Comparison of ENCODE assay signal across 19 cellular contexts in the genomic region with DNA sequence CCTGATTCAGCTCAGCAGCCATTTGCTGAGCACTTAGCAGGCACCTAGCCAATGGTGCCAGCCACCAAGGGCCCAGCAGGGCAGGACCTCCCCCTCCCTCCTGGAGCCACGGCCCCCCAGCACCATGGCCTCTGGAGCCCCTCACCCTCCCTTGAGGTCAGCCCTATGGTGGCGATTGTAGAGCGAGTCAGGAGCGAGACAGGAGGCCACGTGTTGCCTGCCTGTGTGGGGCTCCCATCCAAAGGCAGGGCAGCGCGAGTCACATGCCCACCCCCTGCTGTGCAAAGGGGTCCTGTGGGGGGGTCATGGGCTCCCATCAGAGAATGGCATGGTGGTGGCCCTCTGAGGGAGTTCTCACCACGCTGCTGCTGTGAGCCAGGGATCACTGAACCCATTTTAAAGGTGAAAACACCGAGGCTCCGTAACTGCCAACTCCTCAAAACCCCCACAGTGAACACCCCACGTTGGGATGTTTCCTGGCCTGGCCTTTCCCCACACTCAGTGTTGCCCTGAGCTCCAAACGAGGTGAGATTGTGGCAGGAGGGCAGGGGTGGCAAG. TPM values are rescaled to one million over a fixed set of nuclear protein-coding genes. Genes with fewer than 3 reads are reported as not detected.
DNase-seq lines count a peak whose midpoint lies in the region; ATAC-seq, FAIRE-seq and TF ChIP-seq lines count a peak whose summit lies in the region.
"Had no signal": no experiment of that assay in that cellular context is flagged by ENCODE, and none has a peak within 500 bp of the region (broad histone marks: within the 10 kb centered on the region; RNA-seq: fewer than 3 reads in every experiment).

No MANE protein-coding gene starts in this region.

- FAIRE-seq in kidney (lab: Jason Lieb, UNC) (no peak), GM12891 (lab: Jason Lieb, UNC) (no peak)
- FAIRE-seq: endothelial cell of umbilical vein had no signal

- H3K4me3 Mint-ChIP-seq in mesothelial cell of epicardium, result no peak overlapping the region
- H3K4me3 Mint-ChIP-seq: activated B cell treated with CpG ODN at 0.5 μM for 24 hours had no signal

- no peak overlapping the region for H3K9ac ChIP-seq in kidney (ENCODE audit: low read length in 2 of 2)

- H3K9me3 ChIP-seq in A673 (ENCODE audit: low read depth, low read length, poor library complexity, severe bottlenecking) (no peaks in the 10 kb centered on the region), kidney (ENCODE audit: control insufficient read depth in 1 of 2, low read length in 2 of 2) (no peaks in the 10 kb centered on the region), gastrocnemius medialis (no peaks in the 10 kb centered on the region)
- H3K9me3 ChIP-seq: adrenal gland had no signal

- DNase-seq in A673 (ENCODE audit: low spot score) (no peak), kidney (peak; percentile 49), gastrocnemius medialis (no peak), OCI-M2 (lab: John Stamatoyannopoulos, UW; ENCODE audit: unreplicated experiment) (no peak), mesothelial cell of epicardium (ENCODE audit: low spot score in 2 of 2, unreplicated experiment in 2 of 2) (no peak), GM12891 (ENCODE audit: insufficient read length, low spot score) (no peak)
- DNase-seq: activated B cell treated with CpG ODN at 0.5 μM for 24 hours; activated CD8-positive, alpha-beta memory T cell treated with anti-CD3 and anti-CD28 coated beads for 24 hours; adrenal gland; cerebellar nuclear complex; Kasumi-1; NCI-H2227 treated with DMSO at 0.1 percent for 48 hours; NK-92 treated with Interleukin-12 subunit alpha and Interleukin-12 subunit beta, amount 100 ng/mL, for 24 hours; SHP77; stimulated activated naive CD4-positive, alpha-beta T cell had no signal

- in situ Hi-C loops in gastrocnemius medialis (cut with MboI; ENCODE audit: low sequenced_read_pairs in 4 of 4), result no loop called here

- ATAC-seq in gastrocnemius medialis, result no peak
- ATAC-seq in HG02981 (IDR thresholded peaks at IDR 0.05; ENCODE audit: unreplicated experiment), result no peak

- H3K4me1 ChIP-seq in A673 (ENCODE audit: insufficient read depth, low read length, poor library complexity, severe bottlenecking) (peaks cover 33% of the 10 kb centered on the region), kidney (ENCODE audit: control insufficient read depth in 1 of 2, insufficient read depth in 1 of 2, low read depth in 1 of 2, low read length in 2 of 2) (peaks cover 0 to 4% of the 10 kb centered on the region in 2 donors), gastrocnemius medialis (peaks cover 53 to 65% of the 10 kb centered on the region in 2 donors)

- H3K27ac Mint-ChIP-seq in mesothelial cell of epicardium, result no peak overlapping the region
- H3K27ac Mint-ChIP-seq: activated B cell treated with CpG ODN at 0.5 μM for 24 hours had no signal

- BruUV-seq in A673 (replicated peaks; lab: Mats Ljungman, UMichigan), result no TSS peak

- TF ChIP-seq POLR2A in gastrocnemius medialis (IDR thresholded peaks at IDR 0.05), result no peak
- TF ChIP-seq POLR2A in GM12891 (IDR thresholded peaks at IDR 0.05; ENCODE audit: low read depth, low read length), result no peak

- TF ChIP-seq CTCF in A673 (conservative IDR thresholded peaks at IDR 0.05; ENCODE audit: low read depth, low read length) (no peak), VCaP (conservative IDR thresholded peaks at IDR 0.05) (no peak), kidney (IDR thresholded peaks at IDR 0.05; ENCODE audit: borderline replicate concordance, extremely low read depth, insufficient read depth) (no peak), gastrocnemius medialis (IDR thresholded peaks at IDR 0.05 in 4 of 5, conservative IDR thresholded peaks at IDR 0.05 in 1 of 5) (no peak), mesothelial cell of epicardium (IDR thresholded peaks at IDR 0.05; ENCODE audit: unreplicated experiment) (no peak)

- no peaks in the 10 kb centered on the region for H3K9me3 Mint-ChIP-seq in mesothelial cell of epicardium
- H3K9me3 Mint-ChIP-seq: activated B cell treated with CpG ODN at 0.5 μM for 24 hours had no signal

- H3K27me3 ChIP-seq in A673 (replicated peaks; ENCODE audit: insufficient read depth, low read depth, low read length, poor library complexity) (no peaks in the 10 kb centered on the region), gastrocnemius medialis (no peaks in the 10 kb centered on the region)
- H3K27me3 ChIP-seq: adrenal gland had no signal

- H3K36me3 Mint-ChIP-seq in mesothelial cell of epicardium, result no peaks in the 10 kb centered on the region

- intact Hi-C loops in A673 (cut with micrococcal nuclease; ENCODE audit: unreplicated experiment) (no loop called here), kidney (cut with DNase I) (no loop called here), gastrocnemius medialis (cut with DNase I; ENCODE audit: low total_unique reads) (loop anchor here (5.0 kb wide), 1 partner anchor 803 kb away; no protein-coding TSS in a partner anchor)

- CTCF ChIA-PET in A673 (lab: Charles Lee), result no interaction called here

- H3K27ac ChIP-seq in A673 (ENCODE audit: low read depth, low read length, poor library complexity, severe bottlenecking) (peak overlapping the region; percentile 42), VCaP (peak overlapping the region; percentile 18; the same call in 1 of the 2 replicates), kidney (ENCODE audit: low read depth in 2 of 2, low read length in 2 of 2) (no peak overlapping the region), gastrocnemius medialis (peak overlapping the region; percentile 98 to 99 (median 98))

- POLR2A ChIA-PET in A673 (lab: Charles Lee; ENCODE audit: low non-redundant PET), result no interaction called here

- H3K36me3 ChIP-seq in A673 (ENCODE audit: insufficient read depth, low read length, poor library complexity, severe bottlenecking) (no peaks in the 10 kb centered on the region), kidney (ENCODE audit: control insufficient read depth in 1 of 2, insufficient read depth in 2 of 2, low read length in 2 of 2) (no peaks in the 10 kb centered on the region), gastrocnemius medialis (no peaks in the 10 kb centered on the region)
- H3K36me3 ChIP-seq: adrenal gland had no signal

- H3K4me3 ChIP-seq in A673 (ENCODE audit: low read depth, low read length, poor library complexity, severe bottlenecking) (no peak overlapping the region), kidney (ENCODE audit: low read length in 2 of 2) (no peak overlapping the region), gastrocnemius medialis (no peak overlapping the region)
- H3K4me3 ChIP-seq: adrenal gland had no signal

- no peaks in the 10 kb centered on the region for H3K27me3 Mint-ChIP-seq in mesothelial cell of epicardium (ENCODE audit: low read depth)
- H3K27me3 Mint-ChIP-seq: activated B cell treated with CpG ODN at 0.5 μM for 24 hours had no signal

- H3K4me1 Mint-ChIP-seq in mesothelial cell of epicardium, result peaks cover 7% of the 10 kb centered on the region

TF ChIP-seq in GM12891, 5 proteins besides CTCF, POLR2A, EP300 and RAD21:
- TF ChIP-seq POU2F2 (IDR thresholded peaks at IDR 0.05; ENCODE audit: low read depth, low read length), result no peak
- no peak for TF ChIP-seq SPI1 (IDR thresholded peaks at IDR 0.05; ENCODE audit: low read depth, low read length)
- TF ChIP-seq POLR2AphosphoS5 (IDR thresholded peaks at IDR 0.05; ENCODE audit: low read depth, low read length), result no peak
- no peak for TF ChIP-seq TAF1 (IDR thresholded peaks at IDR 0.05; ENCODE audit: low read depth, low read length)
- TF ChIP-seq PAX5 (IDR thresholded peaks at IDR 0.05; ENCODE audit: insufficient read depth, low read length, severe bottlenecking), result no peak

RNA-seq across cellular contexts. Expression of a gene that starts 35.6 kb away (rescaled TPM):
- total RNA-seq in A673 (2021) (22.0 and 24.8 TPM in 2 replicates), kidney (8.8 TPM), gastrocnemius medialis (100 to 1,000 TPM in 1 of 4 donors, 10 to 100 TPM in 3; 28.7 to 168 (median 71.8) TPM), mesothelial cell of epicardium (2.0 to 2.1 TPM (median 2.0 TPM) in 3 replicates)
- 17.3 TPM for polyA plus RNA-seq in kidney (ENCODE audit: insufficient read depth, low read depth, low replicate concordance)
- 0.14 TPM for polyA plus RNA-seq in GM12891 (2012; ENCODE audit: low read depth, missing spikeins)
- total RNA-seq: endothelial cell of umbilical vein, H4 had no signal

Comparison
In these comparisons a context has a peak if more than half of its experiments do, and no peak if none do; other contexts are left out.
1. H3K27ac ChIP-seq: peak in A673 (single experiment), VCaP (single experiment) and gastrocnemius medialis (4 of 4); none in kidney (0 of 2).